9 cellular contexts compared by ENCODE assay signal in genomic region chrX:72309297-72310071, GRCh38. TPM values are rescaled to one million over a fixed set of nuclear protein-coding genes. Genes with fewer than 3 reads are reported as not detected.
DNase-seq lines count a peak whose midpoint lies in the region; ATAC-seq, FAIRE-seq and TF ChIP-seq lines count a peak whose summit lies in the region.
"Had no signal": no experiment of that assay in that cellular context is flagged by ENCODE, and none has a peak within 500 bp of the region (broad histone marks: within the 10 kb centered on the region; RNA-seq: fewer than 3 reads in every experiment).

No MANE protein-coding gene starts in this region.

- no TSS peak for BruUV-seq in GM12878 (replicated peaks; lab: Mats Ljungman, UMichigan)

- no peak overlapping the region for H3K9ac ChIP-seq in GM12878 (ENCODE audit: control insufficient read depth, insufficient read depth, low read length)
- H3K9ac ChIP-seq in subcutaneous abdominal adipose tissue (ENCODE audit: low read length in 5 of 5) = no peak overlapping the region

- peak overlapping the region; percentile 66 for H3K4me2 ChIP-seq in GM12878 (ENCODE audit: control insufficient read depth, insufficient read depth)

- H4K20me1 ChIP-seq in GM12878 (ENCODE audit: control insufficient read depth, insufficient read depth) = no peaks in the 10 kb centered on the region

- in situ Hi-C loops in GM12878 (cut with MboI) = no loop called here

- H3K27me3 ChIP-seq in GM12878 (replicated peaks in 1 of 2; ENCODE audit: control insufficient read depth in 2 of 2, insufficient read depth in 2 of 2, low read length in 1 of 2) = peaks cover 7 to 28% of the 10 kb centered on the region in 2 experiments
- H3K27me3 ChIP-seq in subcutaneous abdominal adipose tissue (ENCODE audit: control insufficient read depth in 5 of 5, insufficient read depth in 4 of 5, low read length in 5 of 5) = peaks cover 27 to 49% (median 37%) of the 10 kb centered on the region in 5 donors

- no peaks in the 10 kb centered on the region for H3K79me2 ChIP-seq in GM12878 (ENCODE audit: control insufficient read depth, insufficient read depth, low read length)

- TF ChIP-seq POLR2A in GM12878 (IDR thresholded peaks at IDR 0.05; ENCODE audit: low read depth, low read length) = no peak
- no peak for TF ChIP-seq POLR2A in GM12892 (IDR thresholded peaks at IDR 0.05; ENCODE audit: low read depth, low read length)

- ATAC-seq in GM12878 (no peak), left lobe of liver (peak; percentile 53)

- H2AFZ ChIP-seq in GM12878 (ENCODE audit: control insufficient read depth, low read depth, low read length) = no peak overlapping the region

- TF ChIP-seq EP300 in GM12878 (IDR thresholded peaks at IDR 0.05; ENCODE audit: borderline replicate concordance in 1 of 2, control insufficient read depth in 1 of 2, low read depth in 2 of 2, low read length in 2 of 2) = no peak

- no peak overlapping the region for H3K4me3 ChIP-seq in GM12878
- H3K4me3 ChIP-seq in subcutaneous abdominal adipose tissue (ENCODE audit: low read depth in 1 of 5, low read length in 5 of 5) = peak overlapping the region; percentile 42 to 57 (median 51)

- no peaks in the 10 kb centered on the region for H3K4me1 ChIP-seq in GM12878 (ENCODE audit: control insufficient read depth, insufficient read depth, low read length)
- H3K4me1 ChIP-seq in subcutaneous abdominal adipose tissue (ENCODE audit: control insufficient read depth in 5 of 5, insufficient read depth in 5 of 5, low read length in 5 of 5) = peaks cover 2 to 50% (median 41%) of the 10 kb centered on the region in 5 donors

- FAIRE-seq in GM12878 (lab: Jason Lieb, UNC) (no peak), GM12892 (lab: Jason Lieb, UNC) (no peak)

- RAD21 ChIA-PET in GM12878 (lab: Charles Lee; ENCODE audit: unreplicated experiment) = interaction anchor here (0.8 kb wide), 1 partner anchor 231 kb away, joined by 3 read pairs; no protein-coding TSS in a partner anchor

- H3K9me3 ChIP-seq in GM12878 (replicated peaks; ENCODE audit: control insufficient read depth, insufficient read depth, low read length) = no peaks in the 10 kb centered on the region; the same call in 1 of the 3 replicates
- no peaks in the 10 kb centered on the region for H3K9me3 ChIP-seq in subcutaneous abdominal adipose tissue (ENCODE audit: control insufficient read depth in 5 of 5, low read length in 5 of 5)

- intact Hi-C loops in GM12878 (cut with micrococcal nuclease; ENCODE audit: unreplicated experiment) = no loop called here

- CTCF ChIA-PET in GM12878 (lab: Yijun Ruan, JAX) = no interaction called here

- 22% methylated on average over 15 of the region's 15 CpGs for WGBS in GM12878 (ENCODE audit: insufficient coverage, insufficient replicate concordance, low lambda C conversion rate, missing lambda C conversion rate)

- TF ChIP-seq RAD21 in GM12878 (IDR thresholded peaks at IDR 0.05; ENCODE audit: insufficient read depth, low read depth, low read length) = no peak

- H3K27ac ChIP-seq in GM12878 (ENCODE audit: control insufficient read depth, insufficient read depth) = no peak overlapping the region
- H3K27ac ChIP-seq in subcutaneous abdominal adipose tissue (ENCODE audit: low read depth, low read length) = no peak overlapping the region

- DNase-seq in NCI-H2227 (lab: John Stamatoyannopoulos, UW; ENCODE audit: unreplicated experiment) = peak; percentile 34
- no peak for DNase-seq in NCI-H2227 treated with DMSO at 0.1 percent for 48 hours (lab: John Stamatoyannopoulos, UW)
- no peak for DNase-seq in GM12878 (ENCODE audit: low read depth, low spot score)
- DNase-seq in left lobe of liver (ENCODE audit: low spot score) = no peak
- DNase-seq in GM12892 (ENCODE audit: insufficient read length) = no peak
- no peak for DNase-seq in NCI-H1105 treated with DMSO at 0.1 percent for 48 hours (lab: John Stamatoyannopoulos, UW)
- DNase-seq in stimulated activated CD8-positive, alpha-beta memory T cell treated with anti-CD3 and anti-CD28 coated beads, Interleukin-4, amount 100 ng/mL, for 48 hours = no peak
- DNase-seq: activated CD4-positive, CD25-positive, alpha-beta regulatory T cell treated with anti-CD3 and anti-CD28 coated beads, Interleukin-2, amount 50 U/mL, for 72 hours had no signal

- H3K36me3 ChIP-seq in GM12878 (ENCODE audit: control insufficient read depth in 2 of 2, insufficient read depth in 2 of 2, low read length in 1 of 2) (no peaks in the 10 kb centered on the region), subcutaneous abdominal adipose tissue (ENCODE audit: control insufficient read depth in 5 of 5, insufficient read depth in 5 of 5, low read length in 5 of 5) (no peaks in the 10 kb centered on the region)

- SMC1A ChIA-PET in GM12878 (lab: Charles Lee; ENCODE audit: uncharacterized antibody, unreplicated experiment) = no interaction called here

- POLR2A ChIA-PET in GM12878 (lab: Charles Lee) = no interaction called here

- TF ChIP-seq CTCF in GM12878 (IDR thresholded peaks at IDR 0.05 in 2 of 3, conservative IDR thresholded peaks at IDR 0.05 in 1 of 3; ENCODE audit: control insufficient read depth in 2 of 3, extremely low read depth in 1 of 3, insufficient read depth in 1 of 3, low read depth in 3 of 3, low read length in 3 of 3) = no peak

TF ChIP-seq in GM12878, 131 proteins besides CTCF, POLR2A, EP300 and RAD21 (continues in another document):
- TF ChIP-seq TBL1XR1 (IDR thresholded peaks at IDR 0.05; ENCODE audit: low read depth, low read length) (no peak), CEBPB (IDR thresholded peaks at IDR 0.05; ENCODE audit: borderline replicate concordance in 1 of 2, low read depth in 2 of 2, low read length in 2 of 2) (no peak), NKRF (conservative IDR thresholded peaks at IDR 0.05) (no peak)

RNA-seq across cellular contexts. Expression of gene CITED1, which starts 3.8 kb away (rescaled TPM):
- not detected in 2 replicates for total RNA-seq in GM12878 (2013; cell fraction: nucleolus; rRNA removed)
- total RNA-seq in GM12878 (2014; rRNA removed) = 0.22 TPM in 1 of 2 replicates, not detected in the other
- total RNA-seq in GM12878 (2014; rRNA removed; fragmentation: Illumina TruSeq; extraction: Trizol) = not detected in 2 replicates
- not detected in 2 replicates for total RNA-seq in GM12878 (2021)
- polyA plus RNA-seq in GM12878 (2011; ENCODE audit: low read depth) = not detected
- 0.30 TPM in 1 of 2 replicates, not detected in the other for polyA plus RNA-seq in GM12878 (2011; rRNA removed)
- polyA plus RNA-seq in GM12878 (2011; cell fraction: cytosol; rRNA removed) = 0.10 TPM in 1 of 2 replicates, not detected in the other
- 0.33 TPM in 1 of 2 replicates, not detected in the other for polyA plus RNA-seq in GM12878 (2011; cell fraction: nucleus; rRNA removed)
- polyA plus RNA-seq in GM12878 (2012) = not detected in 2 replicates
- not detected in 2 replicates for polyA plus RNA-seq in GM12878 (2014; fragmentation: Illumina TruSeq; extraction: Trizol)
- polyA plus RNA-seq in GM12878 (2014; fragmentation: Nextera tagmentation; extraction: Ambion mirVana) = not detected
- 0.36 and 0.56 TPM in 2 replicates for polyA plus RNA-seq in GM12878 (2014; rRNA removed)
- polyA plus RNA-seq in GM12878 (2016; fragmentation: Nextera tagmentation; extraction: Ambion mirVana) = not detected
- polyA minus RNA-seq in GM12878 (2011; rRNA and poly(A)+ RNA removed) = 0.26 TPM in 1 of 2 replicates, not detected in the other
- not detected in 2 replicates for polyA minus RNA-seq in GM12878 (2011; cell fraction: cytosol; rRNA and poly(A)+ RNA removed)
- polyA minus RNA-seq in GM12878 (2011; cell fraction: nucleus; rRNA and poly(A)+ RNA removed) = not detected in 2 replicates
- total RNA-seq in left lobe of liver = not detected
- not detected for polyA plus RNA-seq in GM12892 (2012; ENCODE audit: missing spikeins)

RNA-seq across cellular contexts. Expression of gene RPS4X, which starts 32.4 kb away (rescaled TPM):
- 245 and 264 TPM in 2 replicates for total RNA-seq in GM12878 (2013; cell fraction: nucleolus; rRNA removed)
- total RNA-seq in GM12878 (2014; rRNA removed) = 2,058 and 2,209 TPM in 2 replicates
- 2,377 and 2,415 TPM in 2 replicates for total RNA-seq in GM12878 (2014; rRNA removed; fragmentation: Illumina TruSeq; extraction: Trizol)
- total RNA-seq in GM12878 (2021) = 1,872 and 1,950 TPM in 2 replicates
- polyA plus RNA-seq in GM12878 (2011; ENCODE audit: low read depth) = 3,382 TPM
- 2,950 and 2,951 TPM in 2 replicates for polyA plus RNA-seq in GM12878 (2011; rRNA removed)
- 3,063 and 3,447 TPM in 2 replicates for polyA plus RNA-seq in GM12878 (2011; cell fraction: cytosol; rRNA removed)
- 1,192 and 1,272 TPM in 2 replicates for polyA plus RNA-seq in GM12878 (2011; cell fraction: nucleus; rRNA removed)
- polyA plus RNA-seq in GM12878 (2012) = 3,368 and 3,751 TPM in 2 replicates
- 3,485 and 4,083 TPM in 2 replicates for polyA plus RNA-seq in GM12878 (2014; fragmentation: Illumina TruSeq; extraction: Trizol)
- 1,000 to 10,000 TPM; 1,791 to 1,844 TPM for polyA plus RNA-seq in GM12878 (2014; fragmentation: Nextera tagmentation; extraction: Ambion mirVana)
- 2,579 and 2,978 TPM in 2 replicates for polyA plus RNA-seq in GM12878 (2014; rRNA removed)
- 100 to 1,000 TPM; 655 to 682 TPM for polyA plus RNA-seq in GM12878 (2016; fragmentation: Nextera tagmentation; extraction: Ambion mirVana)
- 1,871 and 1,904 TPM in 2 replicates for polyA minus RNA-seq in GM12878 (2011; rRNA and poly(A)+ RNA removed)
- polyA minus RNA-seq in GM12878 (2011; cell fraction: cytosol; rRNA and poly(A)+ RNA removed) = 549 and 570 TPM in 2 replicates
- 225 and 312 TPM in 2 replicates for polyA minus RNA-seq in GM12878 (2011; cell fraction: nucleus; rRNA and poly(A)+ RNA removed)
- 198 TPM for total RNA-seq in left lobe of liver
- polyA plus RNA-seq in GM12892 (2012; ENCODE audit: missing spikeins) = 3,097 TPM
